1 cellular context compared by ENCODE assay signal in genomic region chr10:119199231-119199992, GRCh38.
A peak's percentile ranks its signal among the peaks of the same experiment; 100 is the strongest.
TF ChIP-seq lines count a peak whose summit lies in the region.

No MANE protein-coding gene starts in this region.

TF ChIP-seq in IMR-90, 13 proteins besides CTCF, POLR2A, EP300 and RAD21:
- TF ChIP-seq, protein P1, sequence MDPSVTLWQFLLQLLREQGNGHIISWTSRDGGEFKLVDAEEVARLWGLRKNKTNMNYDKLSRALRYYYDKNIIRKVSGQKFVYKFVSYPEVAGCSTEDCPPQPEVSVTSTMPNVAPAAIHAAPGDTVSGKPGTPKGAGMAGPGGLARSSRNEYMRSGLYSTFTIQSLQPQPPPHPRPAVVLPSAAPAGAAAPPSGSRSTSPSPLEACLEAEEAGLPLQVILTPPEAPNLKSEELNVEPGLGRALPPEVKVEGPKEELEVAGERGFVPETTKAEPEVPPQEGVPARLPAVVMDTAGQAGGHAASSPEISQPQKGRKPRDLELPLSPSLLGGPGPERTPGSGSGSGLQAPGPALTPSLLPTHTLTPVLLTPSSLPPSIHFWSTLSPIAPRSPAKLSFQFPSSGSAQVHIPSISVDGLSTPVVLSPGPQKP (IDR thresholded peaks at IDR 0.05; ENCODE audit: borderline replicate concordance, low read depth, low read length), result no peak
- TF ChIP-seq SMC3 (IDR thresholded peaks at IDR 0.05; ENCODE audit: low read depth, low read length), result peak; percentile 82
